Comparison of ENCODE assay signal across 16 cellular contexts in genomic region chr1:56099766-56100165, GRCh38.
"Had no signal": no experiment of that assay in that cellular context is flagged by ENCODE, and none has a peak within 500 bp of the region (broad histone marks: within the 10 kb centered on the region; RNA-seq: fewer than 3 reads in every experiment).

No MANE protein-coding gene starts in this region.

- H3K27ac ChIP-seq: coronary artery, esophagus squamous epithelium, gastrocnemius medialis, left ventricle myocardium inferior, sigmoid colon, testis had no signal

- H3K27me3 ChIP-seq: esophagus squamous epithelium, gastrocnemius medialis, sigmoid colon, testis had no signal

- ATAC-seq: gastrocnemius medialis, natural killer cell had no signal

- H3K9me3 ChIP-seq: testis had no signal

- H3K4me1 ChIP-seq: esophagus squamous epithelium, gastrocnemius medialis, left ventricle myocardium inferior, sigmoid colon, testis had no signal

- H3K4me3 ChIP-seq: coronary artery, esophagus squamous epithelium, gastrocnemius medialis, left ventricle myocardium inferior, sigmoid colon, testis had no signal

- H3K36me3 ChIP-seq: esophagus squamous epithelium, gastrocnemius medialis, left ventricle myocardium inferior, sigmoid colon had no signal

- DNase-seq: activated CD4-positive, alpha-beta T cell treated with anti-CD3 and anti-CD28 coated beads for 1 hour; activated naive CD8-positive, alpha-beta T cell treated with anti-CD3 and anti-CD28 coated beads for 36 hours; activated T-cell treated with anti-CD3 and anti-CD28 coated beads, Interleukin-2, amount 50 U/mL, for 1 hour; cerebellar nuclear complex; esophagus squamous epithelium; gastrocnemius medialis; hippocampal formation; left ventricle myocardium inferior; natural killer cell; retina; sigmoid colon; stimulated activated CD4-positive, alpha-beta T cell treated with anti-CD3 and anti-CD28 coated beads, Interleukin-2, amount 100 ng/mL, for 48 hours; stimulated activated naive CD4-positive, alpha-beta T cell; T-helper 1 cell; testis had no signal
